8 cellular contexts compared by ENCODE assay signal in the genomic region with DNA sequence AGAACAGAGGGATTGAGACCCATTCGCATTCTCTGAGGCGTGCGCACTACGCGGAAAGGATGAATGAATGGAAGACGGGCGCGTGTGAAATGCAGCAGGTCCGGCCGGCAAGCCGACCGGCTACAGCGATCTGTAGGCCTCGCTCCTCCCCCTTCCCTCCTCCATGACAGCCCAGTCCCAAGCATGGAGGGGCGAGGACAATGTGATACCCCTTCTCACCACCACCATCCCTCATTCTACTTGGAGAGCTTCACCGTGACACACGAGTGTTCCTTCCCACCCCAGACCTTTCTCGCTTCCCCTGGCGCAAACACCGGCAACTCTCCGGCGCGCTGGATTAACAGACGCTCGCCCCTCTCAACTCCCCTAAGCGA. TPM values are rescaled to one million over a fixed set of nuclear protein-coding genes. Genes with fewer than 3 reads are reported as not detected.
DNase-seq lines count a peak whose midpoint lies in the region; ATAC-seq, FAIRE-seq and TF ChIP-seq lines count a peak whose summit lies in the region.

No MANE protein-coding gene starts in this region.

- H3K36me3 Mint-ChIP-seq in Calu3 (ENCODE audit: insufficient read depth, unreplicated experiment) (peaks cover 36% of the 10 kb centered on the region), nephron (ENCODE audit: low read depth) (peaks cover 26% of the 10 kb centered on the region)
- H3K36me3 Mint-ChIP-seq in activated T-helper 17 cell treated with anti-CD3 and anti-CD28 coated beads, Interleukin-2, amount 50 U/mL, for 72 hours (ENCODE audit: low read depth): peaks cover 55% of the 10 kb centered on the region

- no peaks in the 10 kb centered on the region for H3K27me3 Mint-ChIP-seq in Calu3 (ENCODE audit: unreplicated experiment)
- H3K27me3 Mint-ChIP-seq in activated T-helper 17 cell treated with anti-CD3 and anti-CD28 coated beads, Interleukin-2, amount 50 U/mL, for 72 hours: no peaks in the 10 kb centered on the region
- H3K27me3 Mint-ChIP-seq in nephron (ENCODE audit: low read depth): peaks cover 3% of the 10 kb centered on the region
- no peaks in the 10 kb centered on the region for H3K27me3 Mint-ChIP-seq in stimulated activated naive CD8-positive, alpha-beta T cell treated with anti-CD3 and anti-CD28 coated beads, Interleukin-15, amount 100 ng/mL, for 72 hours

- H3K4me3 ChIP-seq in fibroblast of pulmonary artery (replicated peaks; ENCODE audit: low read depth, low read length): peak overlapping the region; percentile 89

- peak; percentile 20 for ATAC-seq in GM19468 (IDR thresholded peaks at IDR 0.05; ENCODE audit: extremely low read depth, unreplicated experiment)
- ATAC-seq in activated T-helper 17 cell treated with anti-CD3 and anti-CD28 coated beads, Interleukin-2, amount 50 U/mL, for 72 hours (replicated peaks): peak; percentile 44
- ATAC-seq in stimulated activated naive CD8-positive, alpha-beta T cell treated with anti-CD3 and anti-CD28 coated beads, Interleukin-15, amount 100 ng/mL, for 72 hours: peak; percentile 64

- peak; percentile 71 for DNase-seq in Calu3
- DNase-seq in HTR-8/SVneo (ENCODE audit: insufficient read length, low spot score): peak; percentile 51
- DNase-seq in RCC 7860 (ENCODE audit: low spot score): peak; percentile 67
- peak; percentile 77 for DNase-seq in fibroblast of pulmonary artery (ENCODE audit: low read depth)
- DNase-seq in stimulated activated naive CD8-positive, alpha-beta T cell treated with anti-CD3 and anti-CD28 coated beads, Interleukin-15, amount 100 ng/mL, for 72 hours: peak; percentile 69 to 80

- peaks cover 15% of the 10 kb centered on the region for H3K4me1 Mint-ChIP-seq in Calu3 (ENCODE audit: low read depth, unreplicated experiment)
- H3K4me1 Mint-ChIP-seq in activated T-helper 17 cell treated with anti-CD3 and anti-CD28 coated beads, Interleukin-2, amount 50 U/mL, for 72 hours: peaks cover 23% of the 10 kb centered on the region
- H3K4me1 Mint-ChIP-seq in nephron: peaks cover 6% of the 10 kb centered on the region
- peaks cover 40% of the 10 kb centered on the region for H3K4me1 Mint-ChIP-seq in stimulated activated naive CD8-positive, alpha-beta T cell treated with anti-CD3 and anti-CD28 coated beads, Interleukin-15, amount 100 ng/mL, for 72 hours

- H3K9me3 Mint-ChIP-seq in Calu3 (ENCODE audit: low read depth, unreplicated experiment) (no peaks in the 10 kb centered on the region), nephron (peaks cover 5% of the 10 kb centered on the region)
- H3K9me3 Mint-ChIP-seq in activated T-helper 17 cell treated with anti-CD3 and anti-CD28 coated beads, Interleukin-2, amount 50 U/mL, for 72 hours: no peaks in the 10 kb centered on the region
- H3K9me3 Mint-ChIP-seq in stimulated activated naive CD8-positive, alpha-beta T cell treated with anti-CD3 and anti-CD28 coated beads, Interleukin-15, amount 100 ng/mL, for 72 hours: no peaks in the 10 kb centered on the region

- no TSS peak for BruUV-seq in Calu3 (replicated peaks; lab: Mats Ljungman, UMichigan)

- CTCF ChIA-PET in Calu3 (lab: Charles Lee): interaction anchor here (0.6 to 2.2 kb wide), 5 partner anchors 10 to 460 kb away, joined by 3 to 7 read pairs (median 3); no protein-coding TSS in a partner anchor

- FAIRE-seq in HTR-8/SVneo (lab: Jason Lieb, UNC) (no peak), RCC 7860 (lab: Jason Lieb, UNC) (no peak)

- intact Hi-C loops in Calu3 (cut with micrococcal nuclease; ENCODE audit: unreplicated experiment): no loop called here

- no peak for TF ChIP-seq CTCF in Calu3 (IDR thresholded peaks at IDR 0.05; ENCODE audit: unreplicated experiment)
- TF ChIP-seq CTCF in fibroblast of pulmonary artery (IDR thresholded peaks at IDR 0.05; ENCODE audit: low read length, missing control alignments): no peak
- no peak for TF ChIP-seq CTCF in nephron (IDR thresholded peaks at IDR 0.05; ENCODE audit: unreplicated experiment in 3 of 3)

- peak overlapping the region; percentile 92 for H3K27ac Mint-ChIP-seq in Calu3 (ENCODE audit: unreplicated experiment)
- peak overlapping the region; percentile 100 for H3K27ac Mint-ChIP-seq in activated T-helper 17 cell treated with anti-CD3 and anti-CD28 coated beads, Interleukin-2, amount 50 U/mL, for 72 hours
- peak overlapping the region; percentile 90 to 98 (median 97) for H3K27ac Mint-ChIP-seq in nephron
- H3K27ac Mint-ChIP-seq in stimulated activated naive CD8-positive, alpha-beta T cell treated with anti-CD3 and anti-CD28 coated beads, Interleukin-15, amount 100 ng/mL, for 72 hours: peak overlapping the region; percentile 97 to 100

- H3K4me3 Mint-ChIP-seq in Calu3 (ENCODE audit: low read depth, unreplicated experiment): peak overlapping the region; percentile 98
- H3K4me3 Mint-ChIP-seq in activated T-helper 17 cell treated with anti-CD3 and anti-CD28 coated beads, Interleukin-2, amount 50 U/mL, for 72 hours: peak overlapping the region; percentile 100
- H3K4me3 Mint-ChIP-seq in nephron: peak overlapping the region; percentile 95 to 98 (median 98)
- peak overlapping the region; percentile 91 to 93 for H3K4me3 Mint-ChIP-seq in stimulated activated naive CD8-positive, alpha-beta T cell treated with anti-CD3 and anti-CD28 coated beads, Interleukin-15, amount 100 ng/mL, for 72 hours

RNA-seq across cellular contexts. Expression of gene EIF4E, which starts 0.8 kb away (rescaled TPM):
- 103 and 105 TPM in 2 replicates for total RNA-seq in Calu3 (2022)
- 100 to 1,000 TPM in 1 of 2 donors, 10 to 100 TPM in 1; 75.0 to 125 TPM for total RNA-seq in activated T-helper 17 cell treated with anti-CD3 and anti-CD28 coated beads, Interleukin-2, amount 50 U/mL, for 72 hours

Comparison
In these comparisons a context has a peak if more than half of its experiments do, and no peak if none do; other contexts are left out.
1. Peak in every context shown above with its lines: DNase-seq, ATAC-seq and H3K4me3 ChIP-seq.